In genomic region chr22:25395915-25396314, GRCh38 we compare ENCODE assay signal across 1 cellular context.
TF ChIP-seq lines count a peak whose summit lies in the region.

No MANE protein-coding gene starts in this region.

TF ChIP-seq in HepG2, 621 proteins besides CTCF, POLR2A, EP300 and RAD21 (continued from another document):
- TF ChIP-seq, protein P1, sequence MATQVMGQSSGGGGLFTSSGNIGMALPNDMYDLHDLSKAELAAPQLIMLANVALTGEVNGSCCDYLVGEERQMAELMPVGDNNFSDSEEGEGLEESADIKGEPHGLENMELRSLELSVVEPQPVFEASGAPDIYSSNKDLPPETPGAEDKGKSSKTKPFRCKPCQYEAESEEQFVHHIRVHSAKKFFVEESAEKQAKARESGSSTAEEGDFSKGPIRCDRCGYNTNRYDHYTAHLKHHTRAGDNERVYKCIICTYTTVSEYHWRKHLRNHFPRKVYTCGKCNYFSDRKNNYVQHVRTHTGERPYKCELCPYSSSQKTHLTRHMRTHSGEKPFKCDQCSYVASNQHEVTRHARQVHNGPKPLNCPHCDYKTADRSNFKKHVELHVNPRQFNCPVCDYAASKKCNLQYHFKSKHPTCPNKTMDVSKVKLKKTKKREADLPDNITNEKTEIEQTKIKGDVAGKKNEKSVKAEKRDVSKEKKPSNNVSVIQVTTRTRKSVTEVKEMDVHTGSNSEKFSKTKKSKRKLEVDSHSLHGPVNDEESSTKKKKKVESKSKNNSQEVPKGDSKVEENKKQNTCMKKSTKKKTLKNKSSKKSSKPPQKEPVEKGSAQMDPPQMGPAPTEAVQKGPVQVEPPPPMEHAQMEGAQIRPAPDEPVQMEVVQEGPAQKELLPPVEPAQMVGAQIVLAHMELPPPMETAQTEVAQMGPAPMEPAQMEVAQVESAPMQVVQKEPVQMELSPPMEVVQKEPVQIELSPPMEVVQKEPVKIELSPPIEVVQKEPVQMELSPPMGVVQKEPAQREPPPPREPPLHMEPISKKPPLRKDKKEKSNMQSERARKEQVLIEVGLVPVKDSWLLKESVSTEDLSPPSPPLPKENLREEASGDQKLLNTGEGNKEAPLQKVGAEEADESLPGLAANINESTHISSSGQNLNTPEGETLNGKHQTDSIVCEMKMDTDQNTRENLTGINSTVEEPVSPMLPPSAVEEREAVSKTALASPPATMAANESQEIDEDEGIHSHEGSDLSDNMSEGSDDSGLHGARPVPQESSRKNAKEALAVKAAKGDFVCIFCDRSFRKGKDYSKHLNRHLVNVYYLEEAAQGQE (IDR thresholded peaks at IDR 0.05; ENCODE audit: borderline replicate concordance in 1 of 2, low read depth in 1 of 2, low read length in 2 of 2), result no peak
- TF ChIP-seq, protein P2, sequence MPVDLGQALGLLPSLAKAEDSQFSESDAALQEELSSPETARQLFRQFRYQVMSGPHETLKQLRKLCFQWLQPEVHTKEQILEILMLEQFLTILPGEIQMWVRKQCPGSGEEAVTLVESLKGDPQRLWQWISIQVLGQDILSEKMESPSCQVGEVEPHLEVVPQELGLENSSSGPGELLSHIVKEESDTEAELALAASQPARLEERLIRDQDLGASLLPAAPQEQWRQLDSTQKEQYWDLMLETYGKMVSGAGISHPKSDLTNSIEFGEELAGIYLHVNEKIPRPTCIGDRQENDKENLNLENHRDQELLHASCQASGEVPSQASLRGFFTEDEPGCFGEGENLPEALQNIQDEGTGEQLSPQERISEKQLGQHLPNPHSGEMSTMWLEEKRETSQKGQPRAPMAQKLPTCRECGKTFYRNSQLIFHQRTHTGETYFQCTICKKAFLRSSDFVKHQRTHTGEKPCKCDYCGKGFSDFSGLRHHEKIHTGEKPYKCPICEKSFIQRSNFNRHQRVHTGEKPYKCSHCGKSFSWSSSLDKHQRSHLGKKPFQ (CRISPR knock-in tag; IDR thresholded peaks at IDR 0.05; ENCODE audit: insufficient replicate concordance), result no peak
- TF ChIP-seq RNF2 (conservative IDR thresholded peaks at IDR 0.05; ENCODE audit: low read depth) (no peak), RBM22 (optimal IDR thresholded peaks at IDR 0.05; ENCODE audit: low read length) (peak; percentile 23), ZNF335 (CRISPR knock-in tag; IDR thresholded peaks at IDR 0.05) (no peak), TARDBP (CRISPR knock-in tag; IDR thresholded peaks at IDR 0.05) (no peak), HES4 (CRISPR knock-in tag; IDR thresholded peaks at IDR 0.05; ENCODE audit: borderline replicate concordance) (no peak), ZNF143 (CRISPR knock-in tag; IDR thresholded peaks at IDR 0.05) (no peak), SMC3 (IDR thresholded peaks at IDR 0.05; ENCODE audit: low read length) (no peak), NFYB (CRISPR knock-in tag; IDR thresholded peaks at IDR 0.05) (peak; percentile 26; the same call in 1 of the 2 replicates), ZNF3 (CRISPR knock-in tag; IDR thresholded peaks at IDR 0.05) (no peak), ATF4 (CRISPR knock-in tag; IDR thresholded peaks at IDR 0.05) (no peak)
